In the genomic region with DNA sequence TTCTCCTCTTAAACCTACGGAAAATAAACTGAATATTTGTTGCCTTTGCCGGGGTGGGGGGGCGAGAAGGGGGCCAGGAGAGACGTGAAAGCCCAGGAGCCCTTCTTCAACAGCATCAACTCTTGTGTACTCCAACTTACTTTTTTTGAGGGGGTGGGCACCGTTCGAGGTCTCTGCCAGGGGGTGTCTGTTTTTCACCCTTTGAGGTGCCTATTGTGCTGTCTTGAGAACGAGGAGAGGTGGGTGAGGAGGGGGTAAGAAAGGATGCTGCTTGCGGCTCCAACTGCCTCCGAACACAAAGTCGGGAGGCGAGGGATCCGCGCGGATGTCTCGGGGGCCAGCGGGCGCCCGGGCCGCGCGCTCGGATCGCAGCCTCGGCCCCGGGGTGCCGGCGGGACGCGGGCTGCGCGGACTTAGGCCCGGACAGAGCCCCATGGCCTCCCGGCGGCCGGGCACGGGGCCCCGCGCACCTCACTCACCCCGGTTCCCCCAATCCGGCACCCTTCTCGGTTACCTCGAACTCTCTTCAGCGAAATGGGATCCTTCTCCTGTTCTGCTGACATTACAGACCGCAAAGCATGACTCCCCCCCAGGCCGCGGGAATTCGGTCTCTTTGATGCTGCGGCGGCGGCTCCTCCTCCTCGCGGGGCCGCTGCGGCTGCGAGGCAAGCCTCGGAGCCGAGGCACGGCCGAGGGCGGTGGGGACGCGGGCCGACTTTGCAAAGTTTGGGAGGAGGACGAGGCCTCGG, we compare ENCODE assay signal across 8 cellular contexts. TPM values are rescaled to one million over a fixed set of nuclear protein-coding genes. Genes with fewer than 3 reads are reported as not detected.
DNase-seq lines count a peak whose midpoint lies in the region; ATAC-seq and TF ChIP-seq lines count a peak whose summit lies in the region.

No MANE protein-coding gene starts in this region.

- CTCF ChIA-PET in activated CD4-positive, alpha-beta T cell treated with anti-CD3 and anti-CD28 coated beads, Interleukin-2, amount 10 ng/mL, durations not matched to agents 7 days and 5 days (lab: Charles Lee) = no interaction called here

- DNase-seq in A172 (ENCODE audit: low spot score) = peak; percentile 12
- no peak for DNase-seq in GM12864 (ENCODE audit: low read depth)
- peak in 1 of 2 experiments; percentile 4 for DNase-seq in HL-60 (ENCODE audit: low read depth in 1 of 2, low spot score in 1 of 2)
- no peak for DNase-seq in activated CD4-positive, alpha-beta T cell treated with anti-CD3 and anti-CD28 coated beads, Interleukin-2, amount 10 ng/mL, durations not matched to agents 7 days and 5 days
- peak; percentile 49 for DNase-seq in fibroblast of mammary gland (ENCODE audit: low read depth)
- no peak for DNase-seq in natural killer cell

- POLR2A ChIA-PET in activated CD4-positive, alpha-beta T cell treated with anti-CD3 and anti-CD28 coated beads, Interleukin-2, amount 10 ng/mL, durations not matched to agents 7 days and 5 days (lab: Charles Lee) = no interaction called here

- TF ChIP-seq CTCF in GM12864 (IDR thresholded peaks at IDR 0.05; ENCODE audit: low read depth, low read length, missing control alignments) (no peak), HL-60 (IDR thresholded peaks at IDR 0.05; ENCODE audit: insufficient read depth, low read length) (no peak), fibroblast of mammary gland (conservative IDR thresholded peaks at IDR 0.05; ENCODE audit: control insufficient read depth, insufficient read depth, low read depth, low read length) (no peak), natural killer cell (IDR thresholded peaks at IDR 0.05) (no peak)

- H3K4me3 ChIP-seq in GM12864 (ENCODE audit: low read depth, low read length) (peak overlapping the region; percentile 45), HL-60 (replicated peaks; ENCODE audit: insufficient read depth, low read length) (peak overlapping the region; percentile 31), fibroblast of mammary gland (ENCODE audit: control insufficient read depth, low read depth, low read length) (peak overlapping the region; percentile 67)

- peaks cover 45% of the 10 kb centered on the region for H3K27me3 Mint-ChIP-seq in activated CD4-positive, alpha-beta T cell treated with anti-CD3 and anti-CD28 coated beads, Interleukin-2, amount 10 ng/mL, durations not matched to agents 7 days and 5 days
- peaks cover 28 to 49% of the 10 kb centered on the region in 2 donors for H3K27me3 Mint-ChIP-seq in natural killer cell (ENCODE audit: low read depth in 2 of 2)

- no peaks in the 10 kb centered on the region for H3K9me3 Mint-ChIP-seq in activated CD4-positive, alpha-beta T cell treated with anti-CD3 and anti-CD28 coated beads, Interleukin-2, amount 10 ng/mL, durations not matched to agents 7 days and 5 days
- no peaks in the 10 kb centered on the region for H3K9me3 Mint-ChIP-seq in natural killer cell

- H3K4me3 Mint-ChIP-seq in activated CD4-positive, alpha-beta T cell treated with anti-CD3 and anti-CD28 coated beads, Interleukin-2, amount 10 ng/mL, durations not matched to agents 7 days and 5 days = peak overlapping the region; percentile 32
- peak overlapping the region; percentile 62 for H3K4me3 Mint-ChIP-seq in natural killer cell

- no peak overlapping the region for H3K27ac ChIP-seq in HL-60 (replicated peaks)

- H3K27ac Mint-ChIP-seq in activated CD4-positive, alpha-beta T cell treated with anti-CD3 and anti-CD28 coated beads, Interleukin-2, amount 10 ng/mL, durations not matched to agents 7 days and 5 days = no peak overlapping the region
- H3K27ac Mint-ChIP-seq in natural killer cell = no peak overlapping the region

- peaks cover 2% of the 10 kb centered on the region for H3K36me3 Mint-ChIP-seq in activated CD4-positive, alpha-beta T cell treated with anti-CD3 and anti-CD28 coated beads, Interleukin-2, amount 10 ng/mL, durations not matched to agents 7 days and 5 days (ENCODE audit: low read depth)
- H3K36me3 Mint-ChIP-seq in natural killer cell = peaks cover 4% of the 10 kb centered on the region

- intact Hi-C loops in natural killer cell (cut with micrococcal nuclease) = no loop called here

- peak in 2 of 3 donors; percentile 12 to 34 for ATAC-seq in natural killer cell
- ATAC-seq in HG02970 (IDR thresholded peaks at IDR 0.05; ENCODE audit: low FRiP score, unreplicated experiment) = no peak
- ATAC-seq in HG02973 (IDR thresholded peaks at IDR 0.05; ENCODE audit: unreplicated experiment) = no peak

- H3K4me1 Mint-ChIP-seq in activated CD4-positive, alpha-beta T cell treated with anti-CD3 and anti-CD28 coated beads, Interleukin-2, amount 10 ng/mL, durations not matched to agents 7 days and 5 days = peaks cover 3% of the 10 kb centered on the region
- H3K4me1 Mint-ChIP-seq in natural killer cell = peaks cover 0 to 5% of the 10 kb centered on the region in 2 donors

- peaks cover 43% of the 10 kb centered on the region for H3K27me3 ChIP-seq in HL-60 (ENCODE audit: insufficient read depth, poor library complexity, severe bottlenecking)

RNA-seq across cellular contexts. Expression of a gene that starts 0.7 kb away (rescaled TPM):
- total RNA-seq in A172 (2014; rRNA removed; shearing (Covaris generic)) = 10.3 and 14.7 TPM in 2 replicates
- total RNA-seq in activated CD4-positive, alpha-beta T cell treated with anti-CD3 and anti-CD28 coated beads, Interleukin-2, amount 10 ng/mL, durations not matched to agents 7 days and 5 days = under 1 TPM in 1 of 2 experiments, not detected in 1; 0.06 TPM
- total RNA-seq in natural killer cell = under 1 TPM in 1 of 3 donors, not detected in 2; 0.16 TPM

Comparison
In these comparisons a context has a peak if more than half of its experiments do, and no peak if none do; other contexts are left out.
1. DNase-seq: peak in A172 (single experiment) and fibroblast of mammary gland (single experiment); none in GM12864 (single experiment), activated CD4-positive, alpha-beta T cell treated with anti-CD3 and anti-CD28 coated beads, Interleukin-2, amount 10 ng/mL, durations not matched to agents 7 days and 5 days (single experiment) and natural killer cell (single experiment).
2. ATAC-seq: peak in natural killer cell (2 of 3); none in HG02970 (single experiment) and HG02973 (single experiment).
3. Peak in every context shown above with its lines, with median percentiles within 50 percentile points of each other: H3K4me3 ChIP-seq.